ENCODE assay signal across 25 cellular contexts in genomic region chr12:85281947-85282312, GRCh38. TPM values are rescaled to one million over a fixed set of nuclear protein-coding genes. Genes with fewer than 3 reads are reported as not detected.
DNase-seq lines count a peak whose midpoint lies in the region; FAIRE-seq and TF ChIP-seq lines count a peak whose summit lies in the region.
"Had no signal": no experiment of that assay in that cellular context is flagged by ENCODE, and none has a peak within 500 bp of the region (broad histone marks: within the 10 kb centered on the region; RNA-seq: fewer than 3 reads in every experiment).

No MANE protein-coding gene starts in this region.

- H2AFZ ChIP-seq in endothelial cell of umbilical vein (ENCODE audit: low read depth, low read length) (peak overlapping the region; percentile 1), neuron (ENCODE audit: low read depth, low read length) (no peak overlapping the region)

- H3K9ac ChIP-seq in endothelial cell of umbilical vein (replicated peaks; ENCODE audit: extremely low read depth, insufficient read depth, low read length): no peak overlapping the region

- POLR2A ChIA-PET in endothelial cell of umbilical vein (lab: Charles Lee): no interaction called here

- peak overlapping the region; percentile 55 for H3K4me3 ChIP-seq in HAP-1
- peak overlapping the region; percentile 70 for H3K4me3 ChIP-seq in SJCRH30
- peak overlapping the region; percentile 49 to 84 (median 70) for H3K4me3 ChIP-seq in endothelial cell of umbilical vein (replicated peaks in 1 of 3; ENCODE audit: insufficient read depth in 1 of 3, low read depth in 1 of 3, low read length in 3 of 3)
- peak overlapping the region; percentile 73 for H3K4me3 ChIP-seq in neuron (ENCODE audit: low read length)
- H3K4me3 ChIP-seq: thyroid gland had no signal

- H3K4me1 ChIP-seq in HAP-1 (peaks cover 21% of the 10 kb centered on the region), SJCRH30 (peaks cover 14% of the 10 kb centered on the region), endothelial cell of umbilical vein (ENCODE audit: control insufficient read depth, extremely low read depth, insufficient read depth, low read length) (peaks cover 5% of the 10 kb centered on the region), neuron (ENCODE audit: insufficient read depth, low read length) (peaks cover 6% of the 10 kb centered on the region)

- H3K9me3 ChIP-seq in HAP-1: no peaks in the 10 kb centered on the region
- no peaks in the 10 kb centered on the region for H3K9me3 ChIP-seq in SJCRH30 (replicated peaks)
- no peaks in the 10 kb centered on the region for H3K9me3 ChIP-seq in endothelial cell of umbilical vein (replicated peaks; ENCODE audit: control insufficient read depth, insufficient read depth, low read length)
- H3K9me3 ChIP-seq in neuron (ENCODE audit: low read length): no peaks in the 10 kb centered on the region
- H3K9me3 ChIP-seq: thyroid gland had no signal

- TF ChIP-seq CTCF in endothelial cell of umbilical vein (IDR thresholded peaks at IDR 0.05; ENCODE audit: extremely low read depth in 1 of 2, insufficient read depth in 1 of 2, low read depth in 1 of 2, low read length in 2 of 2): no peak

- in situ Hi-C loops in HAP-1 (cut with MboI; ENCODE audit: low sequenced_read_pairs): no loop called here
- in situ Hi-C loops in G401 (cut with HindIII; ENCODE audit: low sequenced_read_pairs): no loop called here

- TF ChIP-seq POLR2A in endothelial cell of umbilical vein (IDR thresholded peaks at IDR 0.05; ENCODE audit: low read depth, low read length): no peak

- H3K27me3 ChIP-seq in HAP-1 (ENCODE audit: low read depth) (no peaks in the 10 kb centered on the region), SJCRH30 (no peaks in the 10 kb centered on the region), endothelial cell of umbilical vein (ENCODE audit: control insufficient read depth in 2 of 2, insufficient read depth in 2 of 2, low read length in 2 of 2) (peaks cover 15 to 25% of the 10 kb centered on the region in 2 experiments), neuron (ENCODE audit: insufficient read depth, low read length) (peaks cover 23% of the 10 kb centered on the region)

- dilution Hi-C loops in endothelial cell of umbilical vein (cut with MboI; ENCODE audit: extremely low pct_ligation_motif_present, low sequenced_read_pairs): no loop called here

- no peak for DNase-seq in HAP-1 (ENCODE audit: low spot score in 2 of 2)
- peak; percentile 29 to 61 for DNase-seq in SJCRH30
- no peak for DNase-seq in endothelial cell of umbilical vein (ENCODE audit: low read depth, low spot score)
- DNase-seq in SIG-M5 treated with dmso at 0.1 percent for 504 hours (lab: John Stamatoyannopoulos, UW; ENCODE audit: unreplicated experiment): no peak
- no peak for DNase-seq in NCI-H526 (lab: John Stamatoyannopoulos, UW)
- DNase-seq in G401 (ENCODE audit: low spot score): no peak
- DNase-seq: activated CD4-positive, alpha-beta T cell treated with anti-CD3 and anti-CD28 coated beads, Interleukin-2, amount 50 U/mL, for 48 hours; activated gamma-delta T cell treated with Interleukin-2 at 50 U/mL for 16 hours; CD4-positive, alpha-beta T cell; DMS79 treated with DMSO at 0.1 percent for 48 hours; dorsolateral prefrontal cortex; erythroblast; foreskin melanocyte; HCEC 1CT; IMR-90; NCI-H2171; NCI-H748 treated with DMSO at 0.1 percent for 48 hours; PC-3; SIG-M5; stimulated activated CD4-positive, alpha-beta T cell treated with anti-CD3 and anti-CD28 coated beads, Interleukin-2, amount 100 ng/mL, for 48 hours; stimulated activated naive CD8-positive, alpha-beta T cell treated with anti-CD3 and anti-CD28 coated beads, Interleukin-15, Interleukin-2, amounts not matched to agents 100 U/mL and 50 U/mL, for 24 hours; T-helper 2 cell; thyroid gland had no signal

- peaks cover 16% of the 10 kb centered on the region for H3K79me2 ChIP-seq in endothelial cell of umbilical vein (ENCODE audit: control insufficient read depth, insufficient read depth, low read length)

- no peaks in the 10 kb centered on the region for H4K20me1 ChIP-seq in endothelial cell of umbilical vein (replicated peaks; ENCODE audit: control insufficient read depth, extremely low read depth, insufficient read depth, low read length)

- no TSS peak for BruUV-seq in endothelial cell of umbilical vein (replicated peaks; lab: Mats Ljungman, UMichigan)

- H3K4me2 ChIP-seq in endothelial cell of umbilical vein (ENCODE audit: insufficient read depth, low read length): peak overlapping the region; percentile 92

- intact Hi-C loops in endothelial cell of umbilical vein (cut with micrococcal nuclease): loop anchor here (2.0 to 10.0 kb wide), 3 partner anchors 100 to 367 kb away; partner anchors contain the start of gene SLC6A15

- CTCF ChIA-PET in endothelial cell of umbilical vein (lab: Charles Lee): interaction anchor here (1.1 to 2.2 kb wide), 5 partner anchors 15 to 166 kb away, joined by 3 to 10 read pairs (median 5); no protein-coding TSS in a partner anchor

- H3K36me3 ChIP-seq in HAP-1 (replicated peaks): no peaks in the 10 kb centered on the region
- peaks cover 2% of the 10 kb centered on the region; the same call in 1 of the 2 replicates for H3K36me3 ChIP-seq in SJCRH30
- no peaks in the 10 kb centered on the region for H3K36me3 ChIP-seq in endothelial cell of umbilical vein (ENCODE audit: control insufficient read depth in 2 of 2, extremely low read depth in 1 of 2, insufficient read depth in 2 of 2, low read length in 2 of 2)
- no peaks in the 10 kb centered on the region for H3K36me3 ChIP-seq in neuron (ENCODE audit: insufficient read depth, low read length)
- H3K36me3 ChIP-seq: thyroid gland had no signal

- H3K27ac ChIP-seq in SJCRH30: peak overlapping the region; percentile 78
- H3K27ac ChIP-seq in endothelial cell of umbilical vein (ENCODE audit: insufficient read depth, low read depth, low read length): no peak overlapping the region
- H3K27ac ChIP-seq: dorsolateral prefrontal cortex, thyroid gland had no signal

- FAIRE-seq in endothelial cell of umbilical vein (lab: Jason Lieb, UNC): no peak

- no peaks in the 10 kb centered on the region for H3K9me1 ChIP-seq in endothelial cell of umbilical vein (replicated peaks; ENCODE audit: control insufficient read depth, extremely low read depth, insufficient read depth, low read length)

TF ChIP-seq in endothelial cell of umbilical vein, 7 proteins besides CTCF, POLR2A, EP300 and RAD21:
- no peak for TF ChIP-seq JUN (IDR thresholded peaks at IDR 0.05; ENCODE audit: borderline replicate concordance, insufficient read depth, insufficient read length, low read depth)
- no peak for TF ChIP-seq GATA2 (IDR thresholded peaks at IDR 0.05; ENCODE audit: insufficient read depth, insufficient read length, low read depth, low read length)
- TF ChIP-seq POLR2AphosphoS5 (IDR thresholded peaks at IDR 0.05; ENCODE audit: insufficient read depth, low read depth, low read length): no peak
- no peak for TF ChIP-seq MYC (IDR thresholded peaks at IDR 0.05; ENCODE audit: low read depth, low read length)
- no peak for TF ChIP-seq FOS (IDR thresholded peaks at IDR 0.05; ENCODE audit: borderline replicate concordance, insufficient read depth, low read length)

RNA-seq across cellular contexts. Expression of gene ALX1, which starts 1.9 kb away (rescaled TPM):
- 10.5 and 11.2 TPM in 2 replicates for total RNA-seq in SJCRH30 (2014; rRNA removed; shearing (Covaris generic))
- total RNA-seq in endothelial cell of umbilical vein: 2.2 and 3.4 TPM in 2 replicates
- 3.5 TPM in 2 replicates for polyA plus RNA-seq in endothelial cell of umbilical vein
- polyA plus RNA-seq in endothelial cell of umbilical vein (2011; cell fraction: cytosol; rRNA removed): 4.5 and 4.9 TPM in 2 replicates
- 3.8 and 4.2 TPM in 2 replicates for polyA plus RNA-seq in endothelial cell of umbilical vein (2011; cell fraction: nucleus; rRNA removed)
- 12.9 and 15.6 TPM in 2 replicates for polyA plus RNA-seq in endothelial cell of umbilical vein (2012)
- polyA minus RNA-seq in endothelial cell of umbilical vein: 5.0 and 6.2 TPM in 2 replicates
- 22.3 TPM for polyA minus RNA-seq in endothelial cell of umbilical vein (2011; cell fraction: cytosol; rRNA and poly(A)+ RNA removed)
- 2.6 and 4.8 TPM in 2 replicates for polyA minus RNA-seq in endothelial cell of umbilical vein (2011; cell fraction: nucleus; rRNA and poly(A)+ RNA removed)
- total RNA-seq in G401 (2014; rRNA removed; shearing (Covaris generic)): 2.0 and 7.9 TPM in 2 replicates
- total RNA-seq: CD4-positive, alpha-beta T cell; IMR-90; PC-3; pulmonary artery endothelial cell had no signal
- polyA plus RNA-seq: IMR-90 had no signal

Comparison
In these comparisons a context has a peak if more than half of its experiments do, and no peak if none do; other contexts are left out.
1. DNase-seq: peak in SJCRH30 (2 of 2); none in HAP-1 (0 of 2), endothelial cell of umbilical vein (single experiment), SIG-M5 treated with dmso at 0.1 percent for 504 hours (single experiment), NCI-H526 (0 of 2) and G401 (single experiment).
2. Peak in every context shown above with its lines, with median percentiles within 50 percentile points of each other: H3K4me3 ChIP-seq.